Comparison of ENCODE assay signal across 20 cellular contexts in genomic region chr5:39131210-39132127, GRCh38. TPM values are rescaled to one million over a fixed set of nuclear protein-coding genes. Genes with fewer than 3 reads are reported as not detected.
DNase-seq lines count a peak whose midpoint lies in the region; ATAC-seq, FAIRE-seq and TF ChIP-seq lines count a peak whose summit lies in the region.
"Had no signal": no experiment of that assay in that cellular context is flagged by ENCODE, and none has a peak within 500 bp of the region (broad histone marks: within the 10 kb centered on the region; RNA-seq: fewer than 3 reads in every experiment).

No MANE protein-coding gene starts in this region.

- H3K27ac Mint-ChIP-seq in CD4-positive, alpha-beta memory T cell, result peak overlapping the region; percentile 25 to 84 (median 67)
- peak overlapping the region; percentile 59 for H3K27ac Mint-ChIP-seq in activated naive CD8-positive, alpha-beta T cell treated with anti-CD3 and anti-CD28 coated beads for 36 hours
- peak overlapping the region; percentile 20 to 29 for H3K27ac Mint-ChIP-seq in natural killer cell
- H3K27ac Mint-ChIP-seq: nephron progenitor cell had no signal

- no peak for TF ChIP-seq EP300 in A549 (IDR thresholded peaks at IDR 0.05)

- peaks cover 31% of the 10 kb centered on the region for H3K4me1 ChIP-seq in A549
- peaks cover 23% of the 10 kb centered on the region for H3K4me1 ChIP-seq in CD4-positive, alpha-beta memory T cell (ENCODE audit: insufficient read depth, low read length)
- H3K4me1 ChIP-seq: ascending aorta, HAP-1, suprapubic skin had no signal

- 53% methylated on average over 3 of the region's 3 CpGs for WGBS in A549 (ENCODE audit: missing lambda C conversion rate)

- POLR2A ChIA-PET in A549 (lab: Yijun Ruan, JAX), result interaction anchor here (0.6 to 0.9 kb wide), 2 partner anchors 10 to 13 kb away, joined by 3 to 5 read pairs; no protein-coding TSS in a partner anchor
- POLR2A ChIA-PET in CD4-positive, alpha-beta memory T cell (lab: Charles Lee; ENCODE audit: partially characterized antibody), result interaction anchor here (0.7 to 1.5 kb wide), 4 partner anchors 28 to 65 kb away, joined by 3 to 6 read pairs (median 4); no protein-coding TSS in a partner anchor

- peaks cover 0 to 2% (median 0%) of the 10 kb centered on the region in 8 donors for H3K9me3 Mint-ChIP-seq in CD4-positive, alpha-beta memory T cell
- no peaks in the 10 kb centered on the region for H3K9me3 Mint-ChIP-seq in activated naive CD8-positive, alpha-beta T cell treated with anti-CD3 and anti-CD28 coated beads for 36 hours
- no peaks in the 10 kb centered on the region for H3K9me3 Mint-ChIP-seq in natural killer cell
- H3K9me3 Mint-ChIP-seq: nephron progenitor cell had no signal

- no peak overlapping the region for H3K4me3 ChIP-seq in A549
- no peak overlapping the region for H3K4me3 ChIP-seq in CD4-positive, alpha-beta memory T cell (ENCODE audit: low read length in 2 of 2)
- H3K4me3 ChIP-seq: ascending aorta, HAP-1, suprapubic skin had no signal

- no peaks in the 10 kb centered on the region for H3K27me3 Mint-ChIP-seq in CD4-positive, alpha-beta memory T cell
- H3K27me3 Mint-ChIP-seq in activated naive CD8-positive, alpha-beta T cell treated with anti-CD3 and anti-CD28 coated beads for 36 hours, result no peaks in the 10 kb centered on the region
- H3K27me3 Mint-ChIP-seq in natural killer cell (ENCODE audit: low read depth in 2 of 2), result no peaks in the 10 kb centered on the region

- no peak for TF ChIP-seq POLR2A in A549 (IDR thresholded peaks at IDR 0.05; ENCODE audit: low read length)

- TF ChIP-seq CTCF in A549 (IDR thresholded peaks at IDR 0.05), result no peak
- TF ChIP-seq CTCF in natural killer cell (IDR thresholded peaks at IDR 0.05), result no peak

- CTCF ChIA-PET in A549 (lab: Yijun Ruan, JAX), result interaction anchor here (1.0 to 2.5 kb wide), 4 partner anchors 11 to 86 kb away, joined by 3 to 13 read pairs (median 4); no protein-coding TSS in a partner anchor
- CTCF ChIA-PET in CD4-positive, alpha-beta memory T cell (lab: Charles Lee; ENCODE audit: partially characterized antibody), result no interaction called here

- no peak for TF ChIP-seq RAD21 in A549 (conservative IDR thresholded peaks at IDR 0.05 in 1 of 2, IDR thresholded peaks at IDR 0.05 in 1 of 2)

- no peaks in the 10 kb centered on the region for H3K9me3 ChIP-seq in A549
- no peaks in the 10 kb centered on the region for H3K9me3 ChIP-seq in CD4-positive, alpha-beta memory T cell (ENCODE audit: control insufficient read depth in 1 of 2, low read length in 2 of 2)
- H3K9me3 ChIP-seq: ascending aorta, HAP-1, suprapubic skin had no signal

- H3K4me2 ChIP-seq in A549, result peak overlapping the region; percentile 60

- peak; percentile 90 for FAIRE-seq in A549 (lab: Jason Lieb, UNC)
- FAIRE-seq: colon, endothelial cell of umbilical vein had no signal

- ATAC-seq in A549 (peak; percentile 62 to 71), natural killer cell (no peak), HG03196 (IDR thresholded peaks at IDR 0.05; ENCODE audit: unreplicated experiment) (no peak), GM19467 (IDR thresholded peaks at IDR 0.05; ENCODE audit: unreplicated experiment) (no peak)
- ATAC-seq: sciatic nerve had no signal

- DNase-seq in A549 (ENCODE audit: low read depth in 1 of 2, low spot score in 1 of 2), result no peak
- DNase-seq in CD4-positive, alpha-beta memory T cell, result no peak
- DNase-seq in activated naive CD8-positive, alpha-beta T cell treated with anti-CD3 and anti-CD28 coated beads for 36 hours, result no peak
- DNase-seq in natural killer cell, result no peak
- no peak for DNase-seq in middle frontal gyrus (ENCODE audit: extremely low spot score, low spot score)
- DNase-seq: activated CD4-positive, CD25-positive, alpha-beta regulatory T cell treated with anti-CD3 and anti-CD28 coated beads, Interleukin-2, amount 50 U/mL, for 72 hours; DMS153; NCI-H1930; nephron progenitor cell; SIG-M5; stimulated activated CD4-positive, alpha-beta T cell treated with anti-CD3 and anti-CD28 coated beads, Interleukin-1b, Interleukin-23, amount 100 ng/mL, for 48 hours; T-helper 9 cell had no signal

- H3K27me3 ChIP-seq in CD4-positive, alpha-beta memory T cell (ENCODE audit: insufficient read depth, low read length), result no peaks in the 10 kb centered on the region
- H3K27me3 ChIP-seq: ascending aorta, suprapubic skin had no signal

- peaks cover 75% of the 10 kb centered on the region for H3K36me3 ChIP-seq in CD4-positive, alpha-beta memory T cell (ENCODE audit: insufficient read depth, low read length)
- H3K36me3 ChIP-seq: ascending aorta, HAP-1, suprapubic skin had no signal

- peaks cover 28 to 53% (median 44%) of the 10 kb centered on the region in 4 donors for H3K4me1 Mint-ChIP-seq in CD4-positive, alpha-beta memory T cell
- peaks cover 42% of the 10 kb centered on the region for H3K4me1 Mint-ChIP-seq in activated naive CD8-positive, alpha-beta T cell treated with anti-CD3 and anti-CD28 coated beads for 36 hours
- peaks cover 18 to 30% of the 10 kb centered on the region in 2 donors for H3K4me1 Mint-ChIP-seq in natural killer cell
- H3K4me1 Mint-ChIP-seq: nephron progenitor cell had no signal

- H3K36me3 Mint-ChIP-seq in CD4-positive, alpha-beta memory T cell, result peaks cover 81 to 83% of the 10 kb centered on the region in 2 donors
- H3K36me3 Mint-ChIP-seq in activated naive CD8-positive, alpha-beta T cell treated with anti-CD3 and anti-CD28 coated beads for 36 hours, result peaks cover 48% of the 10 kb centered on the region
- peaks cover 44% of the 10 kb centered on the region for H3K36me3 Mint-ChIP-seq in natural killer cell

- intact Hi-C loops in CD4-positive, alpha-beta memory T cell (cut with micrococcal nuclease), result loop anchor here (2.0 kb wide), 2 partner anchors 15 kb away; no protein-coding TSS in a partner anchor
- intact Hi-C loops in natural killer cell (cut with micrococcal nuclease), result no loop called here

- H3K4me3 Mint-ChIP-seq in CD4-positive, alpha-beta memory T cell, result peak overlapping the region in 1 of 8 donors; percentile 11
- H3K4me3 Mint-ChIP-seq in activated naive CD8-positive, alpha-beta T cell treated with anti-CD3 and anti-CD28 coated beads for 36 hours, result no peak overlapping the region
- H3K4me3 Mint-ChIP-seq in natural killer cell, result no peak overlapping the region
- H3K4me3 Mint-ChIP-seq: nephron progenitor cell had no signal

- H3K27ac ChIP-seq in A549, result peak overlapping the region; percentile 36 to 54
- no peak overlapping the region for H3K27ac ChIP-seq in CD4-positive, alpha-beta memory T cell (ENCODE audit: low read depth, low read length)
- H3K27ac ChIP-seq: ascending aorta, suprapubic skin had no signal

TF ChIP-seq in A549, 52 proteins besides CTCF, POLR2A, EP300 and RAD21:
- TF ChIP-seq NFE2L2 (conservative IDR thresholded peaks at IDR 0.05; ENCODE audit: low read length) (no peak), CEBPB (IDR thresholded peaks at IDR 0.05) (no peak), FOSL2 (IDR thresholded peaks at IDR 0.05) (no peak), FOSL2 (CRISPR knock-in tag; IDR thresholded peaks at IDR 0.05) (no peak), CBX2 (IDR thresholded peaks at IDR 0.05; ENCODE audit: borderline replicate concordance, low read depth) (no peak), PBX3 (IDR thresholded peaks at IDR 0.05) (no peak), ZSCAN20 (CRISPR knock-in tag; IDR thresholded peaks at IDR 0.05) (no peak), MAZ (IDR thresholded peaks at IDR 0.05; ENCODE audit: borderline replicate concordance, low read depth, low read length) (no peak), NR3C1 (IDR thresholded peaks at IDR 0.05) (no peak), BHLHE40 (IDR thresholded peaks at IDR 0.05; ENCODE audit: low read depth, low read length) (no peak), HOXA7 (CRISPR knock-in tag; IDR thresholded peaks at IDR 0.05) (no peak), SMC3 (IDR thresholded peaks at IDR 0.05) (no peak), SREBF2 (IDR thresholded peaks at IDR 0.05) (no peak), JUN (IDR thresholded peaks at IDR 0.05) (no peak), EHMT2 (IDR thresholded peaks at IDR 0.05; ENCODE audit: low read depth) (no peak), HOXB5 (CRISPR knock-in tag; IDR thresholded peaks at IDR 0.05) (no peak)

RNA-seq across cellular contexts. Expression of gene RICTOR, which starts 57.3 kb away (rescaled TPM):
- 26.8 and 28.5 TPM in 2 replicates for polyA plus RNA-seq in A549 (2011; rRNA removed)
- 1.6 and 1.9 TPM in 2 replicates for polyA plus RNA-seq in A549 (2012; cell fraction: cytosol; rRNA removed)
- 3.7 and 5.4 TPM in 2 replicates for polyA plus RNA-seq in A549 (2012; cell fraction: nucleus; rRNA removed)
- 5.8 to 6.8 TPM (median 6.5 TPM) in 3 replicates for polyA plus RNA-seq in A549 (2017; fragmentation: RNase III; extraction: RNeasy Plus Mini Kit Qiagen cat#74134 plus additional on column Dnase treatment)
- polyA minus RNA-seq in A549 (2011; rRNA and poly(A)+ RNA removed), result 59.6 and 63.3 TPM in 2 replicates
- total RNA-seq in CD4-positive, alpha-beta memory T cell, result 10 to 100 TPM; 85.0 to 94.9 TPM
- polyA plus RNA-seq in CD4-positive, alpha-beta memory T cell, result 10 to 100 TPM in 1 of 2 donors, 1 to 10 TPM in 1; 6.7 to 18.6 TPM
- 10 to 100 TPM; 19.7 to 21.5 TPM for total RNA-seq in activated naive CD8-positive, alpha-beta T cell treated with anti-CD3 and anti-CD28 coated beads for 36 hours
- total RNA-seq in natural killer cell, result 100 to 1,000 TPM; 103 to 105 (median 103) TPM

Comparison
In these comparisons a context has a peak if more than half of its experiments do, and no peak if none do; other contexts are left out.
1. ATAC-seq: peak in A549 (2 of 2); none in natural killer cell (0 of 3), HG03196 (single experiment) and GM19467 (single experiment).
2. Peak in every context shown above with its lines, with median percentiles within 50 percentile points of each other: H3K27ac Mint-ChIP-seq.